In the genomic region with DNA sequence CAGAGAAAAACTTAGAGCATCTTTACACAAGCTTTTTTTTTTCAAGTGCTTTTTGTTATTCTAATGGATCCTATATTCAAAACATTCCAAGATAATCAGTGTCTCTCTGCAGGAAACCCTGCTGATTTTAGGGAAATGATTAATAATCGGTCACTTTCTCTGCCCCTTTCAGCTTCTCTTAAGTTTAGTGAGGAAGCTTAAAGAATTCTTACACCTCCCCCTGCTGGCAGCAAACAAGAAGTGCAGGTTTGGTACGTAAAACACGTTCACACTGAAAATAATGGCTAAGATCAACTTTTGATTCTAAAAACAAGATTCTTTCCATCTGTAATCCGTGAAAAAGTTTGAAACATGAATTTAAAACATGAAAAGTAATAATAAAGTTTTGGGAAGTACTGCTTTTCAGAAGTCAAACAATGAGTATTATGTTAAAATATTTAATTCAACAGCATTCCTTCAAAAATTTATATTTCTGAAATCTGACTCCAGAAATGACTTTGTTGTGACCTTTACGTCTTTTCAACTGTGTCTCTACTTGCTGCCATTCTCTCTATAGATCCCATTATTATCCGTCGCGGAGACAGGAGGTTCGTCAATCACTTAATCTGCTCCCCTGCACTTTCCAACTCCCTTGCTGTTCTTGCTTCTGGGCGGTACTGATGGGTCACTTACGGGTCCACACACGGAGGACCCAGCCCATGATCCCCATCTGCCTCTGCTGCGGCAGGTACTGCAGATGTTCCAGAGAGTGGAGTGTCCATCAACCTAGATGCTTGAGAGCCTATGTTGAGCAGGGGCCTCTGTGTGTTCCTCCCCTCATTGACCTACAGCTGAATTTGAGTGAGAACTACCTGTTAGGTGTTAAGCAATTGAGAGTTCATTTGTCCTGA, we compare ENCODE assay signal across 1 cellular context.
TF ChIP-seq lines count a peak whose summit lies in the region.

No MANE protein-coding gene starts in this region.

TF ChIP-seq in GM23338, 12 proteins besides CTCF, POLR2A, EP300 and RAD21 (continued from another document):
- TF ChIP-seq, protein P1, sequence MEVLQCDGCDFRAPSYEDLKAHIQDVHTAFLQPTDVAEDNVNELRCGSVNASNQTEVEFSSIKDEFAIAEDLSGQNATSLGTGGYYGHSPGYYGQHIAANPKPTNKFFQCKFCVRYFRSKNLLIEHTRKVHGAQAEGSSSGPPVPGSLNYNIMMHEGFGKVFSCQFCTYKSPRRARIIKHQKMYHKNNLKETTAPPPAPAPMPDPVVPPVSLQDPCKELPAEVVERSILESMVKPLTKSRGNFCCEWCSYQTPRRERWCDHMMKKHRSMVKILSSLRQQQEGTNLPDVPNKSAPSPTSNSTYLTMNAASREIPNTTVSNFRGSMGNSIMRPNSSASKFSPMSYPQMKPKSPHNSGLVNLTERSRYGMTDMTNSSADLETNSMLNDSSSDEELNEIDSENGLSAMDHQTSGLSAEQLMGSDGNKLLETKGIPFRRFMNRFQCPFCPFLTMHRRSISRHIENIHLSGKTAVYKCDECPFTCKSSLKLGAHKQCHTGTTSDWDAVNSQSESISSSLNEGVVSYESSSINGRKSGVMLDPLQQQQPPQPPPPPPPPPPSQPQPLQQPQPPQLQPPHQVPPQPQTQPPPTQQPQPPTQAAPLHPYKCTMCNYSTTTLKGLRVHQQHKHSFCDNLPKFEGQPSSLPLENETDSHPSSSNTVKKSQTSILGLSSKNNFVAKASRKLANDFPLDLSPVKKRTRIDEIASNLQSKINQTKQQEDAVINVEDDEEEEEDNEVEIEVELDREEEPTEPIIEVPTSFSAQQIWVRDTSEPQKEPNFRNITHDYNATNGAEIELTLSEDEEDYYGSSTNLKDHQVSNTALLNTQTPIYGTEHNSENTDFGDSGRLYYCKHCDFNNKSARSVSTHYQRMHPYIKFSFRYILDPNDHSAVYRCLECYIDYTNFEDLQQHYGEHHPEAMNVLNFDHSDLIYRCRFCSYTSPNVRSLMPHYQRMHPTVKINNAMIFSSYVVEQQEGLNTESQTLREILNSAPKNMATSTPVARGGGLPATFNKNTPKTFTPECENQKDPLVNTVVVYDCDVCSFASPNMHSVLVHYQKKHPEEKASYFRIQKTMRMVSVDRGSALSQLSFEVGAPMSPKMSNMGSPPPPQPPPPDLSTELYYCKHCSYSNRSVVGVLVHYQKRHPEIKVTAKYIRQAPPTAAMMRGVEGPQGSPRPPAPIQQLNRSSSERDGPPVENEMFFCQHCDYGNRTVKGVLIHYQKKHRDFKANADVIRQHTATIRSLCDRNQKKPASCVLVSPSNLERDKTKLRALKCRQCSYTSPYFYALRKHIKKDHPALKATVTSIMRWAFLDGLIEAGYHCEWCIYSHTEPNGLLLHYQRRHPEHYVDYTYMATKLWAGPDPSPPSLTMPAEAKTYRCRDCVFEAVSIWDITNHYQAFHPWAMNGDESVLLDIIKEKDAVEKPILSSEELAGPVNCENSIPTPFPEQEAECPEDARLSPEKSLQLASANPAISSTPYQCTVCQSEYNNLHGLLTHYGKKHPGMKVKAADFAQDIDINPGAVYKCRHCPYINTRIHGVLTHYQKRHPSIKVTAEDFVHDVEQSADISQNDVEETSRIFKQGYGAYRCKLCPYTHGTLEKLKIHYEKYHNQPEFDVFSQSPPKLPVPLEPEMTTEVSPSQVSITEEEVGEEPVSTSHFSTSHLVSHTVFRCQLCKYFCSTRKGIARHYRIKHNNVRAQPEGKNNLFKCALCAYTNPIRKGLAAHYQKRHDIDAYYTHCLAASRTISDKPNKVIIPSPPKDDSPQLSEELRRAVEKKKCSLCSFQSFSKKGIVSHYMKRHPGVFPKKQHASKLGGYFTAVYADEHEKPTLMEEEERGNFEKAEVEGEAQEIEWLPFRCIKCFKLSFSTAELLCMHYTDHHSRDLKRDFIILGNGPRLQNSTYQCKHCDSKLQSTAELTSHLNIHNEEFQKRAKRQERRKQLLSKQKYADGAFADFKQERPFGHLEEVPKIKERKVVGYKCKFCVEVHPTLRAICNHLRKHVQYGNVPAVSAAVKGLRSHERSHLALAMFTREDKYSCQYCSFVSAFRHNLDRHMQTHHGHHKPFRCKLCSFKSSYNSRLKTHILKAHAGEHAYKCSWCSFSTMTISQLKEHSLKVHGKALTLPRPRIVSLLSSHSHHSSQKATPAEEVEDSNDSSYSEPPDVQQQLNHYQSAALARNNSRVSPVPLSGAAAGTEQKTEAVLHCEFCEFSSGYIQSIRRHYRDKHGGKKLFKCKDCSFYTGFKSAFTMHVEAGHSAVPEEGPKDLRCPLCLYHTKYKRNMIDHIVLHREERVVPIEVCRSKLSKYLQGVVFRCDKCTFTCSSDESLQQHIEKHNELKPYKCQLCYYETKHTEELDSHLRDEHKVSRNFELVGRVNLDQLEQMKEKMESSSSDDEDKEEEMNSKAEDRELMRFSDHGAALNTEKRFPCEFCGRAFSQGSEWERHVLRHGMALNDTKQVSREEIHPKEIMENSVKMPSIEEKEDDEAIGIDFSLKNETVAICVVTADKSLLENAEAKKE (CRISPR knock-in tag; IDR thresholded peaks at IDR 0.05) = no peak
- TF ChIP-seq ZNF114 (CRISPR knock-in tag; IDR thresholded peaks at IDR 0.05) = no peak
- no peak for TF ChIP-seq STAT1 (IDR thresholded peaks at IDR 0.05; ENCODE audit: unreplicated experiment)
